18 cellular contexts compared by ENCODE assay signal in the genomic region with DNA sequence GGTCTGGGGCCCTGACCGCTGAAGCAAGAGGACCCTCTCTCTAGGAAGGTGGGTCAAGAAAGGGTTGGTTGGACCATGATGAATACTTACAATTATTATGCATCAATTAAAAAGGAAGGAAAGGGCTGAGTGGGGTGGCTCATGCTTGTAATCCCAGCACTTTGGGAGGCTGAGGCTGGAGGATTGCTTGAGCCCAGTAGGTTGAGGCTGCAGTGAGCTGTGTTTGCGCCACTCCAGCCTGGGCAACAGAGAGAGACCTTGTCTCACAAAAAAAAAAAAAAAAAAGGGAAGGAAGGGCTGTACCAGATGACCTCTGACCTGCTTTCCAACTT. TPM values are rescaled to one million over a fixed set of nuclear protein-coding genes. Genes with fewer than 3 reads are reported as not detected.
"Had no signal": no experiment of that assay in that cellular context is flagged by ENCODE, and none has a peak within 500 bp of the region (broad histone marks: within the 10 kb centered on the region; RNA-seq: fewer than 3 reads in every experiment).

No MANE protein-coding gene starts in this region.

- ATAC-seq: naive thymus-derived CD4-positive, alpha-beta T cell; sciatic nerve had no signal

- H3K4me3 Mint-ChIP-seq: activated naive CD8-positive, alpha-beta T cell treated with anti-CD3 and anti-CD28 coated beads for 36 hours; central memory CD8-positive, alpha-beta T cell; dendritic cell treated with granulocyte-macrophage colony-stimulating factor and Interleukin-4, amounts not matched to agents 40 ng/mL and 50 ng/mL, for 4 days; naive thymus-derived CD4-positive, alpha-beta T cell had no signal

- H3K27ac Mint-ChIP-seq: activated naive CD8-positive, alpha-beta T cell treated with anti-CD3 and anti-CD28 coated beads for 36 hours; naive thymus-derived CD4-positive, alpha-beta T cell had no signal

- H3K4me3 ChIP-seq: uterus had no signal

- H3K36me3 Mint-ChIP-seq: activated naive CD8-positive, alpha-beta T cell treated with anti-CD3 and anti-CD28 coated beads for 36 hours; naive thymus-derived CD4-positive, alpha-beta T cell had no signal

- DNase-seq: activated CD4-positive, alpha-beta T cell treated with anti-CD3 and anti-CD28 coated beads, Interleukin-2, amount 50 U/mL, for 1 hour; activated CD4-positive, CD25-positive, alpha-beta regulatory T cell; activated gamma-delta T cell; activated naive CD8-positive, alpha-beta T cell treated with anti-CD3 and anti-CD28 coated beads for 36 hours; naive thymus-derived CD4-positive, alpha-beta T cell; stimulated activated CD4-positive, alpha-beta T cell treated with anti-CD3 and anti-CD28 coated beads, Interleukin-2, amount 100 ng/mL, for 24 hours; stimulated activated naive CD4-positive, alpha-beta T cell; T-helper 2 cell; uterus had no signal

- H3K27ac ChIP-seq: neutrophil had no signal

- H3K4me1 Mint-ChIP-seq: central memory CD8-positive, alpha-beta T cell had no signal

- H3K9me3 Mint-ChIP-seq: activated naive CD8-positive, alpha-beta T cell treated with anti-CD3 and anti-CD28 coated beads for 36 hours; central memory CD8-positive, alpha-beta T cell; dendritic cell treated with granulocyte-macrophage colony-stimulating factor and Interleukin-4, amounts not matched to agents 40 ng/mL and 50 ng/mL, for 4 days had no signal

RNA-seq across cellular contexts. Expression of a gene that starts 0.4 kb away (rescaled TPM):
- total RNA-seq: activated naive CD8-positive, alpha-beta T cell treated with anti-CD3 and anti-CD28 coated beads for 36 hours; astrocyte; lung microvascular endothelial cell; naive thymus-derived CD4-positive, alpha-beta T cell; progenitor cell of endocrine pancreas had no signal

RNA-seq across cellular contexts. Expression of a gene that starts 52.4 kb away (rescaled TPM):
- total RNA-seq: activated naive CD8-positive, alpha-beta T cell treated with anti-CD3 and anti-CD28 coated beads for 36 hours; astrocyte; epithelial cell of proximal tubule; mononuclear cell had no signal
